ENCODE assay signal across 21 cellular contexts in the genomic region with DNA sequence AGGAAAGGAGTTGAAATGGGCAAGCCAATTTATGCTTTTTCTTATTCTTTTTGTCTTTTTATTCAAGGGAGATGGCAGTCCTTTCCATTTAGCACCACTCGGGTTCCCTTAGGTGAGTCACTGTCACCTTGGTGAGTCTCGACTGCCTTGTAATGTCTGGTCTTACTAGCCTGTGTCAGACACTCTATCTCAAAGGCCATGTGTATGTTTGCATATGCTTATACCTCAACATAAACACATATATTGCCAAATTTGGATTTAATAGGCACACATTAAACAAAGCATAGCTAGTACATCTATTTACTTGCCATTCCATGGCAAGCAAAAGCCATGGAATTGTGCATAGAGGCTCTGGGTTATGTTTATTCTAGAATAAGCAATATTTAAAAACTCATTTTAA.
"Had no signal": no experiment of that assay in that cellular context is flagged by ENCODE, and none has a peak within 500 bp of the region (broad histone marks: within the 10 kb centered on the region; RNA-seq: fewer than 3 reads in every experiment).

No MANE protein-coding gene starts in this region.

- H3K4me3 Mint-ChIP-seq: activated B cell treated with CpG ODN at 0.5 μM for 24 hours; activated CD8-positive, alpha-beta memory T cell treated with anti-CD3 and anti-CD28 coated beads, Interleukin-2, amount 10 ng/mL, durations not matched to agents 7 days and 5 days; activated CD8-positive, alpha-beta T cell treated with anti-CD3 and anti-CD28 coated beads, Interleukin-2, amount 10 ng/mL, durations not matched to agents 7 days and 5 days; activated naive CD8-positive, alpha-beta T cell; activated T-cell treated with anti-CD3 and anti-CD28 coated beads, Interleukin-2, amount 50 U/mL, for 72 hours; mesothelial cell of epicardium; naive B cell; nephron progenitor cell had no signal

- H3K36me3 Mint-ChIP-seq: activated CD8-positive, alpha-beta memory T cell treated with anti-CD3 and anti-CD28 coated beads, Interleukin-2, amount 10 ng/mL, durations not matched to agents 7 days and 5 days; activated naive CD8-positive, alpha-beta T cell; mesothelial cell of epicardium; naive B cell had no signal

- H3K4me3 ChIP-seq: esophagus squamous epithelium, heart right ventricle, ovary, right lobe of liver, tibial nerve had no signal

- H3K27me3 Mint-ChIP-seq: activated B cell treated with CpG ODN at 0.5 μM for 24 hours; activated CD8-positive, alpha-beta memory T cell treated with anti-CD3 and anti-CD28 coated beads, Interleukin-2, amount 10 ng/mL, durations not matched to agents 7 days and 5 days; activated naive CD8-positive, alpha-beta T cell; naive B cell; progenitor cell of endocrine pancreas had no signal

- H3K27ac ChIP-seq: esophagus squamous epithelium, heart right ventricle, ovary, right lobe of liver, tibial nerve had no signal

- H3K4me1 Mint-ChIP-seq: activated B cell treated with CpG ODN at 0.5 μM for 24 hours; activated CD8-positive, alpha-beta memory T cell treated with anti-CD3 and anti-CD28 coated beads, Interleukin-2, amount 10 ng/mL, durations not matched to agents 7 days and 5 days; naive B cell; nephron progenitor cell had no signal

- H3K27ac Mint-ChIP-seq: activated B cell treated with CpG ODN at 0.5 μM for 24 hours; activated CD8-positive, alpha-beta memory T cell treated with anti-CD3 and anti-CD28 coated beads, Interleukin-2, amount 10 ng/mL, durations not matched to agents 7 days and 5 days; activated CD8-positive, alpha-beta T cell treated with anti-CD3 and anti-CD28 coated beads, Interleukin-2, amount 10 ng/mL, durations not matched to agents 7 days and 5 days; activated naive CD8-positive, alpha-beta T cell; activated T-cell treated with anti-CD3 and anti-CD28 coated beads, Interleukin-2, amount 50 U/mL, for 72 hours; mesothelial cell of epicardium; naive B cell; nephron progenitor cell; progenitor cell of endocrine pancreas had no signal

- H3K4me1 ChIP-seq: esophagus squamous epithelium, heart right ventricle, right lobe of liver, tibial nerve had no signal

- H3K9me3 ChIP-seq: esophagus squamous epithelium, ovary, right lobe of liver, tibial nerve had no signal

- H3K27me3 ChIP-seq: esophagus squamous epithelium, heart right ventricle, ovary, right lobe of liver, tibial nerve had no signal

- DNase-seq: activated B cell treated with CpG ODN at 0.5 μM for 24 hours; activated CD4-positive, alpha-beta T cell treated with anti-CD3 and anti-CD28 coated beads, Interleukin-2, amount 50 U/mL, for 1 hour; activated CD8-positive, alpha-beta memory T cell treated with anti-CD3 and anti-CD28 coated beads, Interleukin-2, amount 10 ng/mL, durations not matched to agents 7 days and 5 days; activated CD8-positive, alpha-beta T cell treated with anti-CD3 and anti-CD28 coated beads, Interleukin-2, amount 10 ng/mL, durations not matched to agents 7 days and 5 days; activated naive CD4-positive, alpha-beta T cell treated with Interleukin-2 at 50 U/mL for 16 hours; activated T-cell treated with anti-CD3 and anti-CD28 coated beads, Interleukin-2, amount 50 U/mL, for 72 hours; dermis blood vessel endothelial cell; effector CD4-positive, alpha-beta T cell; esophagus squamous epithelium; foreskin melanocyte; heart right ventricle; naive B cell; nephron progenitor cell; ovary; right lobe of liver; stimulated activated CD4-positive, alpha-beta T cell treated with anti-CD3 and anti-CD28 coated beads, Interleukin-2, amount 100 ng/mL, for 48 hours; stimulated activated naive CD4-positive, alpha-beta T cell treated with Interleukin-2 at 50 U/mL for 16 hours had no signal

- ATAC-seq: activated CD8-positive, alpha-beta memory T cell treated with anti-CD3 and anti-CD28 coated beads, Interleukin-2, amount 10 ng/mL, durations not matched to agents 7 days and 5 days; activated CD8-positive, alpha-beta T cell treated with anti-CD3 and anti-CD28 coated beads, Interleukin-2, amount 10 ng/mL, durations not matched to agents 7 days and 5 days; activated T-cell treated with anti-CD3 and anti-CD28 coated beads, Interleukin-2, amount 50 U/mL, for 72 hours; heart right ventricle; right lobe of liver had no signal

- H3K9me3 Mint-ChIP-seq: activated B cell treated with CpG ODN at 0.5 μM for 24 hours, nephron progenitor cell had no signal

- H3K36me3 ChIP-seq: esophagus squamous epithelium, heart right ventricle, ovary, right lobe of liver, tibial nerve had no signal
